ENCODE assay signal across 8 cellular contexts in genomic region chr13:44573790-44574465, GRCh38. TPM values are rescaled to one million over a fixed set of nuclear protein-coding genes. Genes with fewer than 3 reads are reported as not detected.
DNase-seq lines count a peak whose midpoint lies in the region; ATAC-seq and TF ChIP-seq lines count a peak whose summit lies in the region.

No MANE protein-coding gene starts in this region.

- POLR2A ChIA-PET in AG04450 (lab: Yijun Ruan, JAX): no interaction called here

- peak; percentile 61 for TF ChIP-seq CTCF in AG04450 (IDR thresholded peaks at IDR 0.05; ENCODE audit: low read depth, low read length)
- TF ChIP-seq CTCF in GM10266 (IDR thresholded peaks at IDR 0.05; ENCODE audit: control insufficient read depth, insufficient read depth, low read depth, missing control alignments): no peak
- peak; percentile 47 for TF ChIP-seq CTCF in thoracic aorta (IDR thresholded peaks at IDR 0.05)

- H3K4me1 ChIP-seq in thoracic aorta (ENCODE audit: control insufficient read depth in 1 of 2, low read depth in 2 of 2): peaks cover 36 to 70% of the 10 kb centered on the region in 2 donors

- H3K4me3 ChIP-seq in AG04450 (ENCODE audit: low read depth, low read length): peak overlapping the region; percentile 83
- H3K4me3 ChIP-seq in thoracic aorta: peak overlapping the region; percentile 96

- no peaks in the 10 kb centered on the region for H3K36me3 ChIP-seq in thoracic aorta

- in situ Hi-C loops in SK-MEL-5 (cut with HindIII; ENCODE audit: low pct_unique_long_range_greater_than_20kb, low sequenced_read_pairs): no loop called here

- H3K27me3 ChIP-seq in AG04450 (ENCODE audit: control insufficient read depth, insufficient read depth, low read length) (no peaks in the 10 kb centered on the region), thoracic aorta (replicated peaks; ENCODE audit: insufficient read depth) (no peaks in the 10 kb centered on the region)

- CTCF ChIA-PET in AG04450 (lab: Charles Lee): interaction anchor here (0.6 to 2.3 kb wide), 4 partner anchors 10 to 396 kb away, joined by 3 to 6 read pairs (median 4); no protein-coding TSS in a partner anchor

- TF ChIP-seq POLR2A in GM18505 (IDR thresholded peaks at IDR 0.05; ENCODE audit: borderline replicate concordance, extremely low read depth, insufficient read depth, insufficient read length): no peak

- H3K9me3 ChIP-seq in AG04450 (ENCODE audit: control insufficient read depth, insufficient read depth, low read length) (no peaks in the 10 kb centered on the region; the same call in 1 of the 2 replicates), thoracic aorta (no peaks in the 10 kb centered on the region)

- ATAC-seq in thoracic aorta (ENCODE audit: insufficient number of reproducible peaks, low FRiP score, low read depth) (no peak), HG02588 (IDR thresholded peaks at IDR 0.05; ENCODE audit: unreplicated experiment) (no peak), GM18505 (IDR thresholded peaks at IDR 0.05; ENCODE audit: unreplicated experiment) (no peak), HG02852 (IDR thresholded peaks at IDR 0.05; ENCODE audit: unreplicated experiment) (no peak)

- H3K27ac ChIP-seq in AG04450 (ENCODE audit: low read depth, low read length) (no peak overlapping the region), thoracic aorta (no peak overlapping the region)

- DNase-seq in AG04450 (ENCODE audit: low read depth, low spot score): no peak
- DNase-seq in GM10266 (ENCODE audit: extremely low spot score): peak; percentile 34
- peak; percentile 76 for DNase-seq in SK-MEL-5 (ENCODE audit: low read depth, low spot score)
- DNase-seq in glomerular visceral epithelial cell (ENCODE audit: extremely low spot score): peak; percentile 73
- no peak for DNase-seq in thoracic aorta (ENCODE audit: low spot score)

RNA-seq across cellular contexts. Expression of gene TSC22D1, which starts 2.2 kb away (rescaled TPM):
- polyA plus RNA-seq in AG04450 (2011; rRNA removed): 67.0 and 77.3 TPM in 2 replicates
- polyA minus RNA-seq in AG04450 (2011; rRNA and poly(A)+ RNA removed): 85.7 and 92.9 TPM in 2 replicates
- 36.5 and 37.3 TPM in 2 replicates for total RNA-seq in SK-MEL-5 (2014; rRNA removed; shearing (Covaris generic))
- polyA plus RNA-seq in SK-MEL-5 (2015; cell fraction: cytosol; rRNA removed): 57.4 and 62.7 TPM in 2 replicates
- polyA plus RNA-seq in SK-MEL-5 (2015; cell fraction: nucleus; rRNA removed): 70.2 and 74.8 TPM in 2 replicates
- 100 to 1,000 TPM; 107 to 129 TPM for total RNA-seq in thoracic aorta

Comparison
In these comparisons a context has a peak if more than half of its experiments do, and no peak if none do; other contexts are left out.
1. DNase-seq: peak in GM10266 (single experiment), SK-MEL-5 (single experiment) and glomerular visceral epithelial cell (single experiment); none in AG04450 (single experiment) and thoracic aorta (single experiment).